ENCODE assay signal across 12 cellular contexts in the genomic region with DNA sequence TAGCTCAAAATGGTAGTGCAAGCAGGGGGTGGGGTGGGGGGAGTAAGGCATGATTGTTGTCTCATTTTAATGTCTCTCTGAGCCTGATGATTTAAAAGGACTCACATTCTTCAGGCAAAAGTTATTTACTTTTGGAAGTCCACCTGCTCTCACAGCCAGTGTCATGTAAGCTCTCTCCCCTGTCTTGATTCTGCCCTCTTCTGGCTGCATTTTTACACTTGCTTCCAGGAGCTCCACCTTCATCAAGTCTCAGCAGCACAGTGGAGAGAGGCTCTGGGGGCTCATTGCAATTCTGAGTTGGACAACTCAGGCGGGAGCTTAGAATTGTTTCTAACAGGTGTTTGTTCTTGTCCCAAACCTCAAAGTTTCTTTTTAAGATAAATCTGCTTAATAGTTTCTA. TPM values are rescaled to one million over a fixed set of nuclear protein-coding genes. Genes with fewer than 3 reads are reported as not detected.
DNase-seq lines count a peak whose midpoint lies in the region; ATAC-seq and TF ChIP-seq lines count a peak whose summit lies in the region.
"Had no signal": no experiment of that assay in that cellular context is flagged by ENCODE, and none has a peak within 500 bp of the region (broad histone marks: within the 10 kb centered on the region; RNA-seq: fewer than 3 reads in every experiment).

No MANE protein-coding gene starts in this region.

- TF ChIP-seq CTCF in HFF-Myc (IDR thresholded peaks at IDR 0.05; ENCODE audit: low read depth, low read length, missing control alignments) (no peak), BE2C (IDR thresholded peaks at IDR 0.05; ENCODE audit: low read depth, low read length) (no peak)

- H3K36me3 ChIP-seq in BE2C: no peaks in the 10 kb centered on the region

- H3K4me3 ChIP-seq in HFF-Myc (replicated peaks; ENCODE audit: low read depth, low read length) (no peak overlapping the region), BE2C (ENCODE audit: low read depth, low read length) (no peak overlapping the region)

- H3K27me3 ChIP-seq in BE2C: 0 out of 2 replicates have a peak, but pooled peaks cover 2% of the 10 kb centered on the region

- in situ Hi-C loops in SK-MEL-5 (cut with HindIII; ENCODE audit: low pct_unique_long_range_greater_than_20kb, low sequenced_read_pairs): no loop called here

- DNase-seq in Daoy (ENCODE audit: low read depth) (peak; percentile 14), HFF-Myc (ENCODE audit: extremely low read depth, low read depth) (peak; percentile 6), SK-MEL-5 (ENCODE audit: low read depth, low spot score) (peak; percentile 65), iPS-NIHi7 (ENCODE audit: extremely low spot score) (peak; percentile 67), BE2C (no peak)
- DNase-seq in stimulated activated naive CD4-positive, alpha-beta T cell (lab: John Stamatoyannopoulos, UW): no peak
- DNase-seq: activated naive CD8-positive, alpha-beta T cell treated with anti-CD3 and anti-CD28 coated beads, Interleukin-2, amount 10 ng/mL, durations not matched to agents 7 days and 5 days; natural killer cell; NCI-H187 treated with DMSO at 0.1 percent for 48 hours; stimulated activated CD4-positive, alpha-beta T cell treated with anti-CD3 and anti-CD28 coated beads, Interleukin-4, amount 100 ng/mL, for 4 hours had no signal

- ATAC-seq in GM19467 (IDR thresholded peaks at IDR 0.05; ENCODE audit: unreplicated experiment) (no peak), HG02571 (IDR thresholded peaks at IDR 0.05; ENCODE audit: unreplicated experiment) (no peak)
- ATAC-seq: natural killer cell had no signal

- no peaks in the 10 kb centered on the region for H3K4me1 ChIP-seq in BE2C

- H3K9me3 ChIP-seq in BE2C: no peaks in the 10 kb centered on the region

RNA-seq across cellular contexts. Expression of a gene that starts 39.2 kb away (rescaled TPM):
- 0.74 and 0.97 TPM in 2 replicates for total RNA-seq in Daoy (2014; rRNA removed; shearing (Covaris generic))
- 18.8 and 27.4 TPM in 2 replicates for total RNA-seq in SK-MEL-5 (2014; rRNA removed; shearing (Covaris generic))
- 11.9 and 14.6 TPM in 2 replicates for polyA plus RNA-seq in SK-MEL-5 (2015; cell fraction: cytosol; rRNA removed)
- 7.3 and 14.3 TPM in 2 replicates for polyA plus RNA-seq in SK-MEL-5 (2015; cell fraction: nucleus; rRNA removed)
- polyA plus RNA-seq in BE2C (2012; ENCODE audit: insufficient read depth, insufficient read length, low read depth): 0.19 TPM

Comparison
In these comparisons a context has a peak if more than half of its experiments do, and no peak if none do; other contexts are left out.
1. DNase-seq: peak in Daoy (single experiment), HFF-Myc (single experiment), SK-MEL-5 (single experiment) and iPS-NIHi7 (single experiment); none in stimulated activated naive CD4-positive, alpha-beta T cell (0 of 6) and BE2C (single experiment).
2. RNA of a gene that starts 39.2 kb away (total RNA-seq): 18.8 to 27.4 TPM in SK-MEL-5; 0.74 to 0.97 TPM in Daoy; every median in the first group is over 10 times any median in the second.